In the genomic region with DNA sequence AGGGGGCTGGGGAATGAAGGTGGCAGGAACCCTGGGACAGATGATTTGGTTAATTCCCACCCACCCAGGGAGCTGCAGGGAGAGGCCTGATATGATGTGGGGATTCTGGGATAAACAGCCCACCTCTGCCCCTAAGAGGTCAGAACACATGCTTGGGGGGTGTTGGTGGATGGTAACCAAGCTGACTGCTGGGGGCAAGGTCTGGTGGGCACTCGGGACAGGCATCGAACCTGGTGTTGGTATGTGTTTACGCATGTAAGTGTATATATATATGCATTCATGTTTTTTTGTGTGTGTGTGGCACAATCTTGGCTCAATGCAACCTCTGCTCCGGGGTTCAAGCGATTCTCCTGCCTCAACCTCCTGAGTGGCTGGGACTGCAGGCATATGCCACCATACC, we compare ENCODE assay signal across 8 cellular contexts.
"Had no signal": no experiment of that assay in that cellular context is flagged by ENCODE, and none has a peak within 500 bp of the region (broad histone marks: within the 10 kb centered on the region; RNA-seq: fewer than 3 reads in every experiment).

No MANE protein-coding gene starts in this region.

- H3K27ac ChIP-seq: GM23248, HL-60 had no signal

- ATAC-seq: K562 had no signal

- H3K4me3 ChIP-seq: GM23248, HAP-1, K562 had no signal

- DNase-seq: GM23248, GOT3, H7, IMR-90, KG1 had no signal

- FAIRE-seq: K562 had no signal

- H3K9ac ChIP-seq: GM23248 had no signal

- H2AFZ ChIP-seq: GM23248 had no signal
